In genomic region chr20:33162313-33162712, GRCh38 we compare ENCODE assay signal across 42 cellular contexts. TPM values are rescaled to one million over a fixed set of nuclear protein-coding genes. Genes with fewer than 3 reads are reported as not detected.
"Had no signal": no experiment of that assay in that cellular context is flagged by ENCODE, and none has a peak within 500 bp of the region (broad histone marks: within the 10 kb centered on the region; RNA-seq: fewer than 3 reads in every experiment).

No MANE protein-coding gene starts in this region.

- H3K4me1 ChIP-seq: esophagus squamous epithelium, gastroesophageal sphincter, heart right ventricle had no signal

- H3K4me1 Mint-ChIP-seq: activated B cell treated with CpG ODN at 0.5 μM for 24 hours; activated T-helper 17 cell treated with anti-CD3 and anti-CD28 coated beads, Interleukin-2, amount 50 U/mL, for 72 hours; central memory CD8-positive, alpha-beta T cell; T-helper 17 cell had no signal

- H3K9me3 Mint-ChIP-seq: activated B cell treated with CpG ODN at 0.5 μM for 24 hours; activated CD8-positive, alpha-beta T cell treated with anti-CD3 and anti-CD28 coated beads for 36 hours; activated T-cell treated with anti-CD3 and anti-CD28 coated beads, Interleukin-2, amount 50 U/mL, for 24 hours; activated T-helper 17 cell treated with anti-CD3 and anti-CD28 coated beads, Interleukin-2, amount 50 U/mL, for 72 hours; central memory CD8-positive, alpha-beta T cell; dendritic cell treated with granulocyte-macrophage colony-stimulating factor and Interleukin-4, amounts not matched to agents 40 ng/mL and 50 ng/mL, for 4 days; effector memory CD8-positive, alpha-beta T cell; T-helper 2 cell treated with Interferon-gamma antibody and Interleukin-4, amounts not matched to agents 5 μg/mL and 100 μg/mL, for 36 hours had no signal

- H3K27ac Mint-ChIP-seq: activated B cell treated with CpG ODN at 0.5 μM for 24 hours; activated CD8-positive, alpha-beta T cell treated with anti-CD3 and anti-CD28 coated beads for 36 hours; activated naive CD8-positive, alpha-beta T cell; activated T-cell treated with anti-CD3 and anti-CD28 coated beads, Interleukin-2, amount 50 U/mL, for 24 hours; activated T-helper 17 cell treated with anti-CD3 and anti-CD28 coated beads, Interleukin-2, amount 50 U/mL, for 72 hours; dendritic cell treated with granulocyte-macrophage colony-stimulating factor and Interleukin-4, amounts not matched to agents 40 ng/mL and 50 ng/mL, for 4 days; effector memory CD8-positive, alpha-beta T cell; T-helper 17 cell; T-helper 2 cell treated with Interferon-gamma antibody and Interleukin-4, amounts not matched to agents 5 μg/mL and 100 μg/mL, for 36 hours had no signal

- H3K27ac ChIP-seq: brain microvascular endothelial cell, coronary artery, dorsolateral prefrontal cortex, epithelial cell of prostate, esophagus squamous epithelium, gastroesophageal sphincter, heart right ventricle, WERI-Rb-1 had no signal

- H3K36me3 ChIP-seq: brain microvascular endothelial cell, esophagus squamous epithelium, gastroesophageal sphincter, heart right ventricle, WERI-Rb-1 had no signal

- H3K4me3 ChIP-seq: coronary artery, dorsolateral prefrontal cortex, esophagus squamous epithelium, gastroesophageal sphincter, heart right ventricle had no signal

- H3K27me3 ChIP-seq: brain microvascular endothelial cell had no signal

- H3K27me3 Mint-ChIP-seq: activated CD8-positive, alpha-beta T cell treated with anti-CD3 and anti-CD28 coated beads for 36 hours; activated naive CD8-positive, alpha-beta T cell; activated T-cell treated with anti-CD3 and anti-CD28 coated beads, Interleukin-2, amount 50 U/mL, for 24 hours; activated T-helper 17 cell treated with anti-CD3 and anti-CD28 coated beads, Interleukin-2, amount 50 U/mL, for 72 hours; dendritic cell treated with granulocyte-macrophage colony-stimulating factor and Interleukin-4, amounts not matched to agents 40 ng/mL and 50 ng/mL, for 4 days had no signal

- H3K36me3 Mint-ChIP-seq: activated naive CD8-positive, alpha-beta T cell had no signal

- H3K9me3 ChIP-seq: esophagus squamous epithelium, gastroesophageal sphincter, heart right ventricle had no signal

- ATAC-seq: activated CD4-positive, CD25-positive, alpha-beta regulatory T cell treated with anti-CD3 and anti-CD28 coated beads, Interleukin-2, amount 50 U/mL, for 24 hours; activated CD8-positive, alpha-beta T cell treated with anti-CD3 and anti-CD28 coated beads for 36 hours; activated T-helper 17 cell treated with anti-CD3 and anti-CD28 coated beads, Interleukin-2, amount 50 U/mL, for 72 hours; effector memory CD8-positive, alpha-beta T cell; gastroesophageal sphincter; heart right ventricle; T-helper 17 cell had no signal

- DNase-seq: activated B cell treated with CpG ODN at 0.5 μM for 24 hours; activated CD4-positive, alpha-beta T cell treated with anti-CD3 and anti-CD28 coated beads for 48 hours; activated CD4-positive, alpha-beta T cell treated with anti-CD3 and anti-CD28 coated beads, Interleukin-2, amount 50 U/mL, for 1 hour; activated CD4-positive, alpha-beta T cell treated with anti-CD3 and anti-CD28 coated beads, Interleukin-2, amount 50 U/mL, for 48 hours; activated CD8-positive, alpha-beta memory T cell treated with anti-CD3 and anti-CD28 coated beads, Interleukin-2, amount 50 U/mL, for 4 hours; activated CD8-positive, alpha-beta T cell treated with anti-CD3 and anti-CD28 coated beads for 36 hours; activated effector memory CD4-positive, alpha-beta T cell treated with Interleukin-2 at 50 U/mL for 16 hours; activated gamma-delta T cell treated with Interleukin-2 at 50 U/mL for 16 hours; activated naive CD4-positive, alpha-beta T cell treated with anti-CD3 and anti-CD28 coated beads, Interleukin-2, amount 50 U/mL, for 16 hours; activated naive CD4-positive, alpha-beta T cell treated with Interleukin-2 at 50 U/mL for 16 hours; activated T-cell treated with anti-CD3 and anti-CD28 coated beads for 4 hours; activated T-cell treated with anti-CD3 and anti-CD28 coated beads, Interleukin-2, amount 50 U/mL, for 24 hours; amniotic stem cell; anterior cingulate cortex; brain microvascular endothelial cell; dorsolateral prefrontal cortex; effector CD4-positive, alpha-beta T cell; effector memory CD8-positive, alpha-beta T cell; esophagus squamous epithelium; foreskin melanocyte; heart right ventricle; T-helper 1 cell; T-helper 17 cell; T1000; WERI-Rb-1 had no signal

- H3K4me3 Mint-ChIP-seq: activated B cell treated with CpG ODN at 0.5 μM for 24 hours; activated CD8-positive, alpha-beta T cell treated with anti-CD3 and anti-CD28 coated beads for 36 hours; activated naive CD8-positive, alpha-beta T cell; activated T-cell treated with anti-CD3 and anti-CD28 coated beads, Interleukin-2, amount 50 U/mL, for 24 hours; activated T-helper 17 cell treated with anti-CD3 and anti-CD28 coated beads, Interleukin-2, amount 50 U/mL, for 72 hours; central memory CD8-positive, alpha-beta T cell; dendritic cell treated with granulocyte-macrophage colony-stimulating factor and Interleukin-4, amounts not matched to agents 40 ng/mL and 50 ng/mL, for 4 days; effector memory CD8-positive, alpha-beta T cell; T-helper 17 cell; T-helper 2 cell treated with Interferon-gamma antibody and Interleukin-4, amounts not matched to agents 5 μg/mL and 100 μg/mL, for 36 hours had no signal

RNA-seq across cellular contexts. Expression of gene BPIFA2, which starts 5.6 kb away (rescaled TPM):
- total RNA-seq: activated B cell treated with CpG ODN at 0.5 μM for 24 hours; activated CD8-positive, alpha-beta T cell treated with anti-CD3 and anti-CD28 coated beads for 36 hours; activated T-helper 17 cell treated with anti-CD3 and anti-CD28 coated beads, Interleukin-2, amount 50 U/mL, for 72 hours; astrocyte; bronchial epithelial cell; cardiac septum; cerebellum; endothelial cell of umbilical vein; esophagus squamous epithelium; fibroblast of lung; fibroblast of villous mesenchyme; glomerular endothelial cell; heart right ventricle; T-helper 17 cell had no signal

RNA-seq across cellular contexts. Expression of gene BPIFA3, which starts 54.8 kb away (rescaled TPM):
- total RNA-seq: activated B cell treated with CpG ODN at 0.5 μM for 24 hours; activated CD8-positive, alpha-beta T cell treated with anti-CD3 and anti-CD28 coated beads for 36 hours; activated T-helper 17 cell treated with anti-CD3 and anti-CD28 coated beads, Interleukin-2, amount 50 U/mL, for 72 hours; astrocyte; bronchial epithelial cell; cardiac septum; cerebellum; dorsolateral prefrontal cortex; endothelial cell of umbilical vein; esophagus squamous epithelium; fibroblast of lung; fibroblast of villous mesenchyme; gastroesophageal sphincter; glomerular endothelial cell; heart right ventricle; T-helper 17 cell had no signal
